ENCODE assay signal across 22 cellular contexts in the genomic region with DNA sequence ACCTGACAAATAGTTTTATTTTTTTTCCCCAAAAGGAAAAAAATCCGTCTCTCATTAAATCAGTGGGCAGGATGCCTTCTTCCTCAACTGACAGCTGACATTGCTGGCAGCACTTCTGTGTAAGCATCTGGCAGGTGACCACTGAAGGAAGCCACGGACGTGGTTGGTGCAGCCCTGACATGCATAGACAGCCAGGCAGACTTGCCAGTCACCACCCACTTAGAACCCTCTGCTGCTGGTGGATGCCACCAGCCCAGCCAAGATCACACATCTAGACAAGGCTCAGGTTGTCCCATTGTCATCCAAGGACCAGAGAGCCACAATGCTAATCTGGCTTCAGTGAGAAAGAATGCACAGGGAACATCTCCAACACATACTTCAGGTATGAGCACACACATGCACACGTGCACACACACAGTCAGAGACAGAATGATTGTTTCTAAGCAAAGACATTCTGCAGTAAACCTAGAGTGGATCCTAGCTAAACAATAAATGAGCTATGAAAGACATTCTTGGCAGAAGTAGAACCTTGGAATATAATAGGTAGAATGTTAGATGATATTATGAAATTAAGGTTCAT. TPM values are rescaled to one million over a fixed set of nuclear protein-coding genes. Genes with fewer than 3 reads are reported as not detected.
DNase-seq lines count a peak whose midpoint lies in the region; TF ChIP-seq lines count a peak whose summit lies in the region.
"Had no signal": no experiment of that assay in that cellular context is flagged by ENCODE, and none has a peak within 500 bp of the region (broad histone marks: within the 10 kb centered on the region; RNA-seq: fewer than 3 reads in every experiment).

No MANE protein-coding gene starts in this region.

- H3K36me3 ChIP-seq in breast epithelium: no peaks in the 10 kb centered on the region
- H3K36me3 ChIP-seq in endodermal cell (ENCODE audit: control insufficient read depth, insufficient read depth, low read length): no peaks in the 10 kb centered on the region
- no peaks in the 10 kb centered on the region for H3K36me3 ChIP-seq in right atrium auricular region
- H3K36me3 ChIP-seq: Peyer's patch, SJCRH30 had no signal

- intact Hi-C loops in breast epithelium (cut with DNase I; ENCODE audit: low total_unique reads): no loop called here
- intact Hi-C loops in MCF 10A (cut with micrococcal nuclease): no loop called here

- H3K4me3 ChIP-seq in breast epithelium (no peak overlapping the region), endodermal cell (ENCODE audit: low read length) (no peak overlapping the region), right atrium auricular region (no peak overlapping the region)
- H3K4me3 ChIP-seq: Peyer's patch, SJCRH30 had no signal

- WGBS in endodermal cell (ENCODE audit: insufficient coverage in 1 of 2, insufficient read length in 1 of 2), 2 experiments: 90 to 92% methylated on average over 4 of the region's 4 CpGs

- no peaks in the 10 kb centered on the region for H3K9me3 ChIP-seq in breast epithelium
- H3K9me3 ChIP-seq in endodermal cell (ENCODE audit: control insufficient read depth, low read length): no peaks in the 10 kb centered on the region
- no peaks in the 10 kb centered on the region for H3K9me3 ChIP-seq in right atrium auricular region
- H3K9me3 ChIP-seq: Peyer's patch, SJCRH30 had no signal

- H3K27me3 ChIP-seq in breast epithelium: no peaks in the 10 kb centered on the region
- H3K27me3 ChIP-seq in endodermal cell (ENCODE audit: control insufficient read depth, insufficient read depth, low read length, poor library complexity, severe bottlenecking): peaks cover 6% of the 10 kb centered on the region
- no peaks in the 10 kb centered on the region for H3K27me3 ChIP-seq in right atrium auricular region
- H3K27me3 ChIP-seq: Peyer's patch had no signal

- POLR2A ChIA-PET in MCF 10A (lab: Yijun Ruan, JAX): no interaction called here

- TF ChIP-seq CTCF in breast epithelium (IDR thresholded peaks at IDR 0.05) (no peak), MCF 10A (IDR thresholded peaks at IDR 0.05; ENCODE audit: unreplicated experiment) (no peak), endodermal cell (conservative IDR thresholded peaks at IDR 0.05) (no peak), right atrium auricular region (IDR thresholded peaks at IDR 0.05) (no peak), glutamatergic neuron (IDR thresholded peaks at IDR 0.05; ENCODE audit: partially characterized antibody, unreplicated experiment) (no peak)

- H3K27me3 Mint-ChIP-seq in MCF 10A (ENCODE audit: insufficient read depth, unreplicated experiment) (no peaks in the 10 kb centered on the region), endodermal cell (ENCODE audit: insufficient read depth) (peaks cover 10% of the 10 kb centered on the region), glutamatergic neuron (ENCODE audit: unreplicated experiment) (no peaks in the 10 kb centered on the region)
- H3K27me3 Mint-ChIP-seq: CD4-positive, alpha-beta T cell had no signal

- H3K27ac ChIP-seq in breast epithelium (peak overlapping the region in 1 of 2 donors; percentile 48), endodermal cell (ENCODE audit: low read depth, low read length) (no peak overlapping the region), right atrium auricular region (no peak overlapping the region)
- H3K27ac ChIP-seq: 22Rv1, HL-60, Peyer's patch, SJCRH30 had no signal

- no peak overlapping the region for H3K9ac ChIP-seq in endodermal cell (ENCODE audit: extremely low read depth, low read length, poor library complexity, severe bottlenecking)

- no peak for TF ChIP-seq POLR2A in breast epithelium (IDR thresholded peaks at IDR 0.05)

- no TSS peak for BruUV-seq in MCF 10A (replicated peaks; lab: Mats Ljungman, UMichigan)

- H3K27ac Mint-ChIP-seq in MCF 10A (ENCODE audit: low read depth, unreplicated experiment): no peak overlapping the region
- H3K27ac Mint-ChIP-seq in endodermal cell: no peak overlapping the region
- H3K27ac Mint-ChIP-seq in glutamatergic neuron (ENCODE audit: unreplicated experiment): no peak overlapping the region
- H3K27ac Mint-ChIP-seq: CD4-positive, alpha-beta T cell had no signal

- H3K4me1 Mint-ChIP-seq in MCF 10A (ENCODE audit: insufficient read depth, unreplicated experiment) (peaks cover 6% of the 10 kb centered on the region), endodermal cell (no peaks in the 10 kb centered on the region), glutamatergic neuron (ENCODE audit: low read depth, unreplicated experiment) (peaks cover 6% of the 10 kb centered on the region)

- DNase-seq in breast epithelium (ENCODE audit: low spot score in 2 of 2): peak; percentile 51 to 71
- no peak for DNase-seq in MCF 10A (ENCODE audit: unreplicated experiment)
- peak; percentile 14 for DNase-seq in endodermal cell
- peak; percentile 72 for DNase-seq in myocyte (ENCODE audit: low read depth)
- DNase-seq in NOMO-1 treated with dmso at 0.1 percent for 144 hours (lab: John Stamatoyannopoulos, UW; ENCODE audit: unreplicated experiment): no peak
- no peak for DNase-seq in right atrium auricular region (ENCODE audit: low spot score)
- no peak for DNase-seq in glutamatergic neuron
- DNase-seq in LoVo (ENCODE audit: low spot score): no peak
- DNase-seq: ACHN; CD4-positive, alpha-beta T cell; NCI-H1092 treated with DMSO at 0.1 percent for 48 hours; NCI-H1436; NCI-H187; NCI-H2081 treated with DMSO at 0.1 percent for 48 hours; NCI-H2171; NCI-H226; NCI-H510A; NCI-H69; Peyer's patch; SJCRH30 had no signal

- H3K4me3 Mint-ChIP-seq in MCF 10A (ENCODE audit: unreplicated experiment): no peak overlapping the region
- no peak overlapping the region for H3K4me3 Mint-ChIP-seq in endodermal cell
- no peak overlapping the region for H3K4me3 Mint-ChIP-seq in glutamatergic neuron (ENCODE audit: unreplicated experiment)
- H3K4me3 Mint-ChIP-seq: CD4-positive, alpha-beta T cell had no signal

- H3K36me3 Mint-ChIP-seq in MCF 10A (ENCODE audit: insufficient read depth, unreplicated experiment): no peaks in the 10 kb centered on the region
- no peaks in the 10 kb centered on the region for H3K36me3 Mint-ChIP-seq in endodermal cell (ENCODE audit: low read depth)
- H3K36me3 Mint-ChIP-seq in glutamatergic neuron (ENCODE audit: unreplicated experiment): no peaks in the 10 kb centered on the region

- CTCF ChIA-PET in MCF 10A (lab: Yijun Ruan, JAX): interaction anchor here (0.7 to 3.5 kb wide), 5 partner anchors 8 to 107 kb away, joined by 3 to 20 read pairs (median 11); no protein-coding TSS in a partner anchor

- H3K4me1 ChIP-seq in breast epithelium (no peaks in the 10 kb centered on the region), endodermal cell (ENCODE audit: control insufficient read depth, insufficient read depth, low read length) (peaks cover 1% of the 10 kb centered on the region), right atrium auricular region (no peaks in the 10 kb centered on the region)
- H3K4me1 ChIP-seq: Peyer's patch had no signal

- H3K9me3 Mint-ChIP-seq in MCF 10A (ENCODE audit: unreplicated experiment): no peaks in the 10 kb centered on the region
- H3K9me3 Mint-ChIP-seq in endodermal cell: no peaks in the 10 kb centered on the region
- no peaks in the 10 kb centered on the region for H3K9me3 Mint-ChIP-seq in glutamatergic neuron (ENCODE audit: unreplicated experiment)
- H3K9me3 Mint-ChIP-seq: CD4-positive, alpha-beta T cell had no signal

RNA-seq across cellular contexts. Expression of a gene that starts 49.8 kb away (rescaled TPM):
- 10 to 100 TPM; 42.0 to 57.5 (median 48.8) TPM for total RNA-seq in breast epithelium
- 71.6 and 88.4 TPM in 2 replicates for total RNA-seq in MCF 10A (2022)
- 1 to 10 TPM; 3.7 to 7.2 TPM for total RNA-seq in endodermal cell
- polyA plus RNA-seq in endodermal cell (2013, experiment 1 of 2): 4.3 TPM
- 5.7 TPM for polyA plus RNA-seq in endodermal cell (2013, experiment 2 of 2)
- total RNA-seq in myocyte: 10.5 and 14.4 TPM in 2 replicates
- 13.0 TPM for polyA plus RNA-seq in myocyte (2012)
- 10 to 100 TPM; 20.7 to 24.9 TPM for total RNA-seq in right atrium auricular region
- total RNA-seq in glutamatergic neuron (ENCODE audit: unreplicated experiment): 8.6 TPM

Comparison
In these comparisons a context has a peak if more than half of its experiments do, and no peak if none do; other contexts are left out.
1. DNase-seq: peak in breast epithelium (2 of 2), endodermal cell (single experiment) and myocyte (single experiment); none in MCF 10A (single experiment), NOMO-1 treated with dmso at 0.1 percent for 144 hours (single experiment), right atrium auricular region (single experiment), glutamatergic neuron (single experiment) and LoVo (single experiment).